Comparison of ENCODE assay signal across 8 cellular contexts in genomic region chr6:296151-297122, GRCh38. TPM values are rescaled to one million over a fixed set of nuclear protein-coding genes. Genes with fewer than 3 reads are reported as not detected.
DNase-seq lines count a peak whose midpoint lies in the region; ATAC-seq and TF ChIP-seq lines count a peak whose summit lies in the region.

No MANE protein-coding gene starts in this region.

- in situ Hi-C loops in astrocyte of the spinal cord (cut with HindIII; ENCODE audit: low sequenced_read_pairs), result no loop called here

- TF ChIP-seq CTCF in astrocyte of the spinal cord (IDR thresholded peaks at IDR 0.05; ENCODE audit: low read depth, low read length), result no peak

- ATAC-seq in GM18858 (IDR thresholded peaks at IDR 0.05; ENCODE audit: unreplicated experiment) (peak; percentile 29), HG02870 (IDR thresholded peaks at IDR 0.05; ENCODE audit: unreplicated experiment) (peak; percentile 32), HG02885 (IDR thresholded peaks at IDR 0.05; ENCODE audit: poor library complexity, unreplicated experiment) (no peak)

- no peak overlapping the region for H3K4me3 ChIP-seq in astrocyte of the spinal cord (ENCODE audit: low read depth, low read length)

- DNase-seq in astrocyte of the spinal cord (ENCODE audit: low read depth, low spot score) (peak; percentile 28), pulmonary artery endothelial cell (ENCODE audit: low read depth, low spot score) (peak; percentile 11), NCI-H748 (lab: John Stamatoyannopoulos, UW; ENCODE audit: unreplicated experiment) (no peak), NCI-H69 (lab: John Stamatoyannopoulos, UW) (no peak), NCI-H2081 (lab: John Stamatoyannopoulos, UW) (no peak)

RNA-seq across cellular contexts. Expression of gene DUSP22, which starts 4.2 kb away (rescaled TPM):
- 19.6 and 25.3 TPM in 2 replicates for total RNA-seq in pulmonary artery endothelial cell

Comparison
In these comparisons a context has a peak if more than half of its experiments do, and no peak if none do; other contexts are left out.
1. DNase-seq: peak in astrocyte of the spinal cord (single experiment) and pulmonary artery endothelial cell (single experiment); none in NCI-H748 (single experiment), NCI-H69 (single experiment) and NCI-H2081 (0 of 2).